Comparison of ENCODE assay signal across 16 cellular contexts in genomic region chr13:57874530-57874929, GRCh38.
"Had no signal": no experiment of that assay in that cellular context is flagged by ENCODE, and none has a peak within 500 bp of the region (broad histone marks: within the 10 kb centered on the region; RNA-seq: fewer than 3 reads in every experiment).

No MANE protein-coding gene starts in this region.

- H3K9me3 ChIP-seq: right lobe of liver, vagina had no signal

- H3K9me3 Mint-ChIP-seq: activated CD4-positive, alpha-beta T cell treated with anti-CD3 and anti-CD28 coated beads, Interleukin-2, amount 10 ng/mL, durations not matched to agents 7 days and 5 days had no signal

- DNase-seq: activated CD4-positive, alpha-beta T cell treated with anti-CD3 and anti-CD28 coated beads, Interleukin-2, amount 10 ng/mL, durations not matched to agents 7 days and 5 days; activated CD8-positive, alpha-beta memory T cell treated with anti-CD3 and anti-CD28 coated beads, Interleukin-2, amount 50 U/mL, for 48 hours; activated naive CD8-positive, alpha-beta T cell treated with anti-CD3 and anti-CD28 coated beads for 36 hours; aorta; hippocampal formation; kidney; occipital lobe; right lobe of liver; stimulated activated naive CD8-positive, alpha-beta T cell treated with anti-CD3 and anti-CD28 coated beads, Interleukin-15, Interleukin-2, amounts not matched to agents 100 U/mL and 50 U/mL, for 24 hours; T-helper 17 cell; transverse colon had no signal

- ATAC-seq: right lobe of liver; stimulated activated naive CD8-positive, alpha-beta T cell treated with anti-CD3 and anti-CD28 coated beads, Interleukin-15, Interleukin-2, amounts not matched to agents 100 U/mL and 50 U/mL, for 24 hours; T-helper 17 cell had no signal

- H3K27ac Mint-ChIP-seq: activated CD4-positive, alpha-beta T cell treated with anti-CD3 and anti-CD28 coated beads, Interleukin-2, amount 10 ng/mL, durations not matched to agents 7 days and 5 days; activated naive CD8-positive, alpha-beta T cell treated with anti-CD3 and anti-CD28 coated beads for 36 hours; nephron; progenitor cell of endocrine pancreas; T-helper 17 cell had no signal

- H3K27ac ChIP-seq: right lobe of liver, transverse colon, vagina had no signal

- H3K27me3 Mint-ChIP-seq: activated CD4-positive, alpha-beta T cell treated with anti-CD3 and anti-CD28 coated beads, Interleukin-2, amount 10 ng/mL, durations not matched to agents 7 days and 5 days; activated naive CD8-positive, alpha-beta T cell treated with anti-CD3 and anti-CD28 coated beads for 36 hours; progenitor cell of endocrine pancreas; T-helper 17 cell had no signal

- H3K36me3 ChIP-seq: right lobe of liver, transverse colon, vagina had no signal

- H3K4me3 Mint-ChIP-seq: activated CD4-positive, alpha-beta T cell treated with anti-CD3 and anti-CD28 coated beads, Interleukin-2, amount 10 ng/mL, durations not matched to agents 7 days and 5 days; activated naive CD8-positive, alpha-beta T cell treated with anti-CD3 and anti-CD28 coated beads for 36 hours; nephron; T-helper 17 cell had no signal

- H3K4me1 Mint-ChIP-seq: activated CD4-positive, alpha-beta T cell treated with anti-CD3 and anti-CD28 coated beads, Interleukin-2, amount 10 ng/mL, durations not matched to agents 7 days and 5 days; activated naive CD8-positive, alpha-beta T cell treated with anti-CD3 and anti-CD28 coated beads for 36 hours; nephron; T-helper 17 cell had no signal

- H3K27me3 ChIP-seq: right lobe of liver, transverse colon, vagina had no signal

- FAIRE-seq: bronchial epithelial cell, kidney, TTC549 had no signal

- H3K4me3 ChIP-seq: right lobe of liver, transverse colon, vagina had no signal

- H3K4me1 ChIP-seq: right lobe of liver, transverse colon, vagina had no signal

- H3K36me3 Mint-ChIP-seq: activated naive CD8-positive, alpha-beta T cell treated with anti-CD3 and anti-CD28 coated beads for 36 hours had no signal
